Comparison of ENCODE assay signal across 1 cellular context in the genomic region with DNA sequence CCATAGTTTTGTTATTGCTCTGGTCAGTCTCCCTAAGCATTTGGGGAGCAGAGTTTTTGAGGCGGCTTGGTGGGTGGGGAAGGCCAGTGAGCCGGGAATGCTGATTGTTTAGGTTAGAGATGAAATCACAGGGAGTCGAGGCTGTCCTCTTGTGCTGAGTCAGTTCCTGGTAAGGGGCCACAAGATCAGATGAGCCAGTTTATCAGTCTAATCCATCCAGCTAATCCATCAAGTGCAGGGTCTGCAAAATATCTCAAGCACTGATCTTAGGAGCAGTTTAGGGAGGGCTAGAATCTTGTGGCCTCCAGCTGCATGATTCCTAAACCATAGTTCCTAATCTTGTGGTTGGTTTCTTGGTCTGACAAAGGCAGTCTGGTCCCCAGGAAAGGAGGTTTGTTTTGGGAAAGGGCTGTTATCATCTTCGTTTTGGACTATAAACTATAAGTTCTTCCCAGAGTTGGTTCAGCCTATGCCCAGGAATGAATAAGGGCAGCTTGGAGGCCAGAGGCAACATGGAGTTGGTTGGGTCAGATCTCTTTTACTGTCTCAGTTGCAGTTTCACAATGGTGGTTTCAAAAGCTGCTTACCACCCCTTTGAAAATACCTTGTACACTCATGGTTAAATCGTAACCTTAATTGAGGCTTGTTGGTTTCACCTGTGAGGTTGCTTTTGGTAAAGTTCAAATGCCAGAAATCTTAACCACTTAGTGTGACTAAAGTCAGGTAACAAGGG.
TF ChIP-seq lines count a peak whose summit lies in the region.

No MANE protein-coding gene starts in this region.

TF ChIP-seq in K562, 482 proteins besides CTCF, POLR2A, EP300 and RAD21 (continued from another document and continues in another):
- TF ChIP-seq, protein P1, sequence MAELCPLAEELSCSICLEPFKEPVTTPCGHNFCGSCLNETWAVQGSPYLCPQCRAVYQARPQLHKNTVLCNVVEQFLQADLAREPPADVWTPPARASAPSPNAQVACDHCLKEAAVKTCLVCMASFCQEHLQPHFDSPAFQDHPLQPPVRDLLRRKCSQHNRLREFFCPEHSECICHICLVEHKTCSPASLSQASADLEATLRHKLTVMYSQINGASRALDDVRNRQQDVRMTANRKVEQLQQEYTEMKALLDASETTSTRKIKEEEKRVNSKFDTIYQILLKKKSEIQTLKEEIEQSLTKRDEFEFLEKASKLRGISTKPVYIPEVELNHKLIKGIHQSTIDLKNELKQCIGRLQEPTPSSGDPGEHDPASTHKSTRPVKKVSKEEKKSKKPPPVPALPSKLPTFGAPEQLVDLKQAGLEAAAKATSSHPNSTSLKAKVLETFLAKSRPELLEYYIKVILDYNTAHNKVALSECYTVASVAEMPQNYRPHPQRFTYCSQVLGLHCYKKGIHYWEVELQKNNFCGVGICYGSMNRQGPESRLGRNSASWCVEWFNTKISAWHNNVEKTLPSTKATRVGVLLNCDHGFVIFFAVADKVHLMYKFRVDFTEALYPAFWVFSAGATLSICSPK (IDR thresholded peaks at IDR 0.05; ENCODE audit: borderline replicate concordance), result no peak
- TF ChIP-seq ZNF764 (CRISPR knock-in tag; IDR thresholded peaks at IDR 0.05; ENCODE audit: low read depth) (no peak), ZFPM2 (CRISPR knock-in tag; IDR thresholded peaks at IDR 0.05) (no peak), TAF1 (IDR thresholded peaks at IDR 0.05; ENCODE audit: control insufficient read depth, extremely low read depth, insufficient read depth, low read length, severe bottlenecking) (no peak), ZBTB1 (CRISPR knock-in tag; IDR thresholded peaks at IDR 0.05; ENCODE audit: borderline replicate concordance, low read depth) (no peak), RBFOX2 (IDR thresholded peaks at IDR 0.05; ENCODE audit: low read depth, low read length) (no peak), ZNF134 (CRISPR knock-in tag; conservative IDR thresholded peaks at IDR 0.05) (no peak), SMARCA5 (IDR thresholded peaks at IDR 0.05) (no peak), BACH1 (tag; IDR thresholded peaks at IDR 0.05) (no peak), MYC (IDR thresholded peaks at IDR 0.05; ENCODE audit: low read depth, low read length) (no peak), MYC (CRISPR knock-in tag; IDR thresholded peaks at IDR 0.05; ENCODE audit: borderline replicate concordance, low read depth) (no peak), ZC3H8 (IDR thresholded peaks at IDR 0.05) (no peak), KLF1 (tag; IDR thresholded peaks at IDR 0.05) (no peak), GTF2A2 (tag; IDR thresholded peaks at IDR 0.05) (0 out of 2 replicates have a peak, but pooled peaks have one; percentile 34), CBFA2T2 (conservative IDR thresholded peaks at IDR 0.05) (peak; percentile 45; the same call in 1 of the 2 replicates), MEIS2 (IDR thresholded peaks at IDR 0.05; ENCODE audit: partially characterized antibody) (peak; percentile 26), ZNF766 (CRISPR knock-in tag; conservative IDR thresholded peaks at IDR 0.05) (no peak), MBD2 (IDR thresholded peaks at IDR 0.05; ENCODE audit: borderline replicate concordance, low read depth) (no peak), CBX3 (IDR thresholded peaks at IDR 0.05; ENCODE audit: borderline replicate concordance in 1 of 2, low read length in 2 of 2) (no peak), HNRNPK (IDR thresholded peaks at IDR 0.05; ENCODE audit: low read depth, low read length, poor library complexity, severe bottlenecking) (no peak), KLF6 (CRISPR knock-in tag; IDR thresholded peaks at IDR 0.05; ENCODE audit: borderline replicate concordance) (peak; percentile 64; the same call in 1 of the 2 replicates), ZNF644 (tag; IDR thresholded peaks at IDR 0.05; ENCODE audit: low read depth) (no peak), RCOR1 (IDR thresholded peaks at IDR 0.05; ENCODE audit: borderline replicate concordance in 1 of 2, low read depth in 2 of 2, low read length in 2 of 2) (peak in 1 of 2 experiments; percentile 65; a peak in 1 of 4 replicates)
- TF ChIP-seq, protein P2, sequence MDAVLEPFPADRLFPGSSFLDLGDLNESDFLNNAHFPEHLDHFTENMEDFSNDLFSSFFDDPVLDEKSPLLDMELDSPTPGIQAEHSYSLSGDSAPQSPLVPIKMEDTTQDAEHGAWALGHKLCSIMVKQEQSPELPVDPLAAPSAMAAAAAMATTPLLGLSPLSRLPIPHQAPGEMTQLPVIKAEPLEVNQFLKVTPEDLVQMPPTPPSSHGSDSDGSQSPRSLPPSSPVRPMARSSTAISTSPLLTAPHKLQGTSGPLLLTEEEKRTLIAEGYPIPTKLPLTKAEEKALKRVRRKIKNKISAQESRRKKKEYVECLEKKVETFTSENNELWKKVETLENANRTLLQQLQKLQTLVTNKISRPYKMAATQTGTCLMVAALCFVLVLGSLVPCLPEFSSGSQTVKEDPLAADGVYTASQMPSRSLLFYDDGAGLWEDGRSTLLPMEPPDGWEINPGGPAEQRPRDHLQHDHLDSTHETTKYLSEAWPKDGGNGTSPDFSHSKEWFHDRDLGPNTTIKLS (IDR thresholded peaks at IDR 0.05; ENCODE audit: borderline replicate concordance, low read depth), result no peak
- TF ChIP-seq, protein P3, sequence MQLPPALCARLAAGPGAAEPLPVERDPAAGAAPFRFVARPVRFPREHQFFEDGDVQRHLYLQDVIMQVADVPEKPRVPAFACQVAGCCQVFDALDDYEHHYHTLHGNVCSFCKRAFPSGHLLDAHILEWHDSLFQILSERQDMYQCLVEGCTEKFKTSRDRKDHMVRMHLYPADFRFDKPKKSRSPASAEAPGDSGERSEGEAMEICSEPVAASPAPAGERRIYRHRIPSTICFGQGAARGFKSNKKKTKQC (CRISPR knock-in tag; IDR thresholded peaks at IDR 0.05), result no peak
- TF ChIP-seq, protein P4, sequence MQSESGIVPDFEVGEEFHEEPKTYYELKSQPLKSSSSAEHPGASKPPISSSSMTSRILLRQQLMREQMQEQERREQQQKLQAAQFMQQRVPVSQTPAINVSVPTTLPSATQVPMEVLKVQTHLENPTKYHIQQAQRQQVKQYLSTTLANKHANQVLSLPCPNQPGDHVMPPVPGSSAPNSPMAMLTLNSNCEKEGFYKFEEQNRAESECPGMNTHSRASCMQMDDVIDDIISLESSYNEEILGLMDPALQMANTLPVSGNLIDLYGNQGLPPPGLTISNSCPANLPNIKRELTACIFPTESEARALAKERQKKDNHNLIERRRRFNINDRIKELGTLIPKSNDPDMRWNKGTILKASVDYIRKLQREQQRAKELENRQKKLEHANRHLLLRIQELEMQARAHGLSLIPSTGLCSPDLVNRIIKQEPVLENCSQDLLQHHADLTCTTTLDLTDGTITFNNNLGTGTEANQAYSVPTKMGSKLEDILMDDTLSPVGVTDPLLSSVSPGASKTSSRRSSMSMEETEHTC (IDR thresholded peaks at IDR 0.05), result no peak
- TF ChIP-seq, protein P5, sequence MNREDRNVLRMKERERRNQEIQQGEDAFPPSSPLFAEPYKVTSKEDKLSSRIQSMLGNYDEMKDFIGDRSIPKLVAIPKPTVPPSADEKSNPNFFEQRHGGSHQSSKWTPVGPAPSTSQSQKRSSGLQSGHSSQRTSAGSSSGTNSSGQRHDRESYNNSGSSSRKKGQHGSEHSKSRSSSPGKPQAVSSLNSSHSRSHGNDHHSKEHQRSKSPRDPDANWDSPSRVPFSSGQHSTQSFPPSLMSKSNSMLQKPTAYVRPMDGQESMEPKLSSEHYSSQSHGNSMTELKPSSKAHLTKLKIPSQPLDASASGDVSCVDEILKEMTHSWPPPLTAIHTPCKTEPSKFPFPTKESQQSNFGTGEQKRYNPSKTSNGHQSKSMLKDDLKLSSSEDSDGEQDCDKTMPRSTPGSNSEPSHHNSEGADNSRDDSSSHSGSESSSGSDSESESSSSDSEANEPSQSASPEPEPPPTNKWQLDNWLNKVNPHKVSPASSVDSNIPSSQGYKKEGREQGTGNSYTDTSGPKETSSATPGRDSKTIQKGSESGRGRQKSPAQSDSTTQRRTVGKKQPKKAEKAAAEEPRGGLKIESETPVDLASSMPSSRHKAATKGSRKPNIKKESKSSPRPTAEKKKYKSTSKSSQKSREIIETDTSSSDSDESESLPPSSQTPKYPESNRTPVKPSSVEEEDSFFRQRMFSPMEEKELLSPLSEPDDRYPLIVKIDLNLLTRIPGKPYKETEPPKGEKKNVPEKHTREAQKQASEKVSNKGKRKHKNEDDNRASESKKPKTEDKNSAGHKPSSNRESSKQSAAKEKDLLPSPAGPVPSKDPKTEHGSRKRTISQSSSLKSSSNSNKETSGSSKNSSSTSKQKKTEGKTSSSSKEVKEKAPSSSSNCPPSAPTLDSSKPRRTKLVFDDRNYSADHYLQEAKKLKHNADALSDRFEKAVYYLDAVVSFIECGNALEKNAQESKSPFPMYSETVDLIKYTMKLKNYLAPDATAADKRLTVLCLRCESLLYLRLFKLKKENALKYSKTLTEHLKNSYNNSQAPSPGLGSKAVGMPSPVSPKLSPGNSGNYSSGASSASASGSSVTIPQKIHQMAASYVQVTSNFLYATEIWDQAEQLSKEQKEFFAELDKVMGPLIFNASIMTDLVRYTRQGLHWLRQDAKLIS (CRISPR knock-in tag; IDR thresholded peaks at IDR 0.05), result no peak
- TF ChIP-seq, protein P6, sequence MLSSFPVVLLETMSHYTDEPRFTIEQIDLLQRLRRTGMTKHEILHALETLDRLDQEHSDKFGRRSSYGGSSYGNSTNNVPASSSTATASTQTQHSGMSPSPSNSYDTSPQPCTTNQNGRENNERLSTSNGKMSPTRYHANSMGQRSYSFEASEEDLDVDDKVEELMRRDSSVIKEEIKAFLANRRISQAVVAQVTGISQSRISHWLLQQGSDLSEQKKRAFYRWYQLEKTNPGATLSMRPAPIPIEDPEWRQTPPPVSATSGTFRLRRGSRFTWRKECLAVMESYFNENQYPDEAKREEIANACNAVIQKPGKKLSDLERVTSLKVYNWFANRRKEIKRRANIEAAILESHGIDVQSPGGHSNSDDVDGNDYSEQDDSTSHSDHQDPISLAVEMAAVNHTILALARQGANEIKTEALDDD (IDR thresholded peaks at IDR 0.05), result no peak
- TF ChIP-seq, protein P7, sequence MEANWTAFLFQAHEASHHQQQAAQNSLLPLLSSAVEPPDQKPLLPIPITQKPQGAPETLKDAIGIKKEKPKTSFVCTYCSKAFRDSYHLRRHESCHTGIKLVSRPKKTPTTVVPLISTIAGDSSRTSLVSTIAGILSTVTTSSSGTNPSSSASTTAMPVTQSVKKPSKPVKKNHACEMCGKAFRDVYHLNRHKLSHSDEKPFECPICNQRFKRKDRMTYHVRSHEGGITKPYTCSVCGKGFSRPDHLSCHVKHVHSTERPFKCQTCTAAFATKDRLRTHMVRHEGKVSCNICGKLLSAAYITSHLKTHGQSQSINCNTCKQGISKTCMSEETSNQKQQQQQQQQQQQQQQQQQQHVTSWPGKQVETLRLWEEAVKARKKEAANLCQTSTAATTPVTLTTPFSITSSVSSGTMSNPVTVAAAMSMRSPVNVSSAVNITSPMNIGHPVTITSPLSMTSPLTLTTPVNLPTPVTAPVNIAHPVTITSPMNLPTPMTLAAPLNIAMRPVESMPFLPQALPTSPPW (CRISPR knock-in tag; IDR thresholded peaks at IDR 0.05), result no peak; the same call in 1 of the 2 replicates
- TF ChIP-seq, protein P8, sequence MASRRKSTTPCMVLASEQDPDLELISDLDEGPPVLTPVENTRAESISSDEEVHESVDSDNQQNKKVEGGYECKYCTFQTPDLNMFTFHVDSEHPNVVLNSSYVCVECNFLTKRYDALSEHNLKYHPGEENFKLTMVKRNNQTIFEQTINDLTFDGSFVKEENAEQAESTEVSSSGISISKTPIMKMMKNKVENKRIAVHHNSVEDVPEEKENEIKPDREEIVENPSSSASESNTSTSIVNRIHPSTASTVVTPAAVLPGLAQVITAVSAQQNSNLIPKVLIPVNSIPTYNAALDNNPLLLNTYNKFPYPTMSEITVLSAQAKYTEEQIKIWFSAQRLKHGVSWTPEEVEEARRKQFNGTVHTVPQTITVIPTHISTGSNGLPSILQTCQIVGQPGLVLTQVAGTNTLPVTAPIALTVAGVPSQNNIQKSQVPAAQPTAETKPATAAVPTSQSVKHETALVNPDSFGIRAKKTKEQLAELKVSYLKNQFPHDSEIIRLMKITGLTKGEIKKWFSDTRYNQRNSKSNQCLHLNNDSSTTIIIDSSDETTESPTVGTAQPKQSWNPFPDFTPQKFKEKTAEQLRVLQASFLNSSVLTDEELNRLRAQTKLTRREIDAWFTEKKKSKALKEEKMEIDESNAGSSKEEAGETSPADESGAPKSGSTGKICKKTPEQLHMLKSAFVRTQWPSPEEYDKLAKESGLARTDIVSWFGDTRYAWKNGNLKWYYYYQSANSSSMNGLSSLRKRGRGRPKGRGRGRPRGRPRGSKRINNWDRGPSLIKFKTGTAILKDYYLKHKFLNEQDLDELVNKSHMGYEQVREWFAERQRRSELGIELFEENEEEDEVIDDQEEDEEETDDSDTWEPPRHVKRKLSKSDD (conservative IDR thresholded peaks at IDR 0.05; ENCODE audit: low read length), result no peak
- TF ChIP-seq, protein P9, sequence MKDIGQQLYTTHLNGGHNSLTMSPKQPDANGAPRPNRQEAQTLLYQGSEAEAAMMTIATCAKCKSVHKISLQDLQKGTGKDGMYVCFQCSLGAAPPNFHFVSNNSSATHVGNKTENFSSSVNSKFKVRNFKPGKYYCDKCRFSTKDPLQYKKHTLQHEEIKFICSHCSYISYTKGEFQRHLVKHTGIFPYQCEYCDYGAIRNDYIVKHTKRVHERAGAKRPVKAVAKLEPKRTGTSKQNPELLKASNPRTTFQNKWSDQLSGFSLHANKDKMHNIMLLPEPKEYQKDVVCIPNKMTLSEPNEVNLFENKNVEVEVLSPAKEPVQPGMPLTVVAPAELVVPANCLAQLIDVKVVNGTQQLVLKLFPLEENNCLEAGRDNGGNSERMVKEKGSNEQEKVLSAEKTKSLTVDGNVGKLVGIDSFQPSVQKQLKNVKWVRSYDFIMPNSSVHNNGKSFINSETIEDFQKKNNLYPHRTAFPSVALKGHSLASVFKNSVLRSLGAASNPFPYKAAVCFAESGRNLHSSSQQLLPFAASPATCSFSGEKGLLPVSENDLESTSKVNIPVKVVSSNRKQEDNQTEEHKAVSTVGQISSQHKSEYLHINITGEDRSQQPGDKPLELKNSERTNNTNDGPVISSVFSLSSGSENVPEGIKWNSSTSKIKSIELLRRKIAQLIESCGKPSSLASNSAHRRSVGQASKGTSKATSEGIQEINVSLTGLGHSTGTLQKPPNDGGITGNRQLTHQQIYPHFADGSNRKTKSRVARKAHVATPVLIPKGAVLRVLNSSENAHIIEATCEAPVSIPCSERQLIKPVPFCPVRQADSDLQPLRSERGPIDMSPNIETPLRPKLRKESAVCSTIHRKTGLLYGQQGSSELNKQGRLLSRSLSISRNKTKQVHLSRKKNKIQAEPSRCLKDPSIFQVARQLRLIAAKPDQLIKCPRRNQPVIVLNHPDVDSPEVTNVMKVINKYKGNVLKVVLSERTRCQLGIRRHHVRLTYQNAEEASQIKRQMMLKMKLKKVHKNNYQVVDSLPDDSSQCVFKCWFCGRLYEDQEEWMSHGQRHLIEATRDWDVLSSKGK (CRISPR knock-in tag; IDR thresholded peaks at IDR 0.05), result no peak
- TF ChIP-seq, protein P10, sequence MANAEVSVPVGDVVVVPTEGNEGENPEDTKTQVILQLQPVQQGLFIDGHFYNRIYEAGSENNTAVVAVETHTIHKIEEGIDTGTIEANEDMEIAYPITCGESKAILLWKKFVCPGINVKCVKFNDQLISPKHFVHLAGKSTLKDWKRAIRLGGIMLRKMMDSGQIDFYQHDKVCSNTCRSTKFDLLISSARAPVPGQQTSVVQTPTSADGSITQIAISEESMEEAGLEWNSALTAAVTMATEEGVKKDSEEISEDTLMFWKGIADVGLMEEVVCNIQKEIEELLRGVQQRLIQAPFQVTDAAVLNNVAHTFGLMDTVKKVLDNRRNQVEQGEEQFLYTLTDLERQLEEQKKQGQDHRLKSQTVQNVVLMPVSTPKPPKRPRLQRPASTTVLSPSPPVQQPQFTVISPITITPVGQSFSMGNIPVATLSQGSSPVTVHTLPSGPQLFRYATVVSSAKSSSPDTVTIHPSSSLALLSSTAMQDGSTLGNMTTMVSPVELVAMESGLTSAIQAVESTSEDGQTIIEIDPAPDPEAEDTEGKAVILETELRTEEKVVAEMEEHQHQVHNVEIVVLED (CRISPR knock-in tag; IDR thresholded peaks at IDR 0.05), result 0 out of 2 replicates have a peak, but pooled peaks have one; percentile 23
